Comparison of ENCODE assay signal across 1 cellular context in genomic region chr5:133088064-133088463, GRCh38.
TF ChIP-seq lines count a peak whose summit lies in the region.

No MANE protein-coding gene starts in this region.

TF ChIP-seq in HEK293, 187 proteins besides CTCF, POLR2A, EP300 and RAD21 (continued from another document):
- no peak for TF ChIP-seq ZBTB10 (tag by site-specific recombination; IDR thresholded peaks at IDR 0.05)
- no peak for TF ChIP-seq ZNF449 (tag by site-specific recombination; IDR thresholded peaks at IDR 0.05)
- no peak for TF ChIP-seq ZNF776 (tag by site-specific recombination; IDR thresholded peaks at IDR 0.05; ENCODE audit: borderline replicate concordance)
- no peak for TF ChIP-seq ZNF830 (tag by site-specific recombination; IDR thresholded peaks at IDR 0.05; ENCODE audit: low read depth)
- no peak for TF ChIP-seq ZNF621 (tag by site-specific recombination; IDR thresholded peaks at IDR 0.05)
- TF ChIP-seq ZNF146 (tag by site-specific recombination; IDR thresholded peaks at IDR 0.05) = no peak
- no peak for TF ChIP-seq ZNF785 (tag by site-specific recombination; IDR thresholded peaks at IDR 0.05)
- TF ChIP-seq EGR2 (tag by site-specific recombination; IDR thresholded peaks at IDR 0.05; ENCODE audit: low read depth) = peak; percentile 82
- no peak for TF ChIP-seq AEBP2 (tag by site-specific recombination; IDR thresholded peaks at IDR 0.05; ENCODE audit: borderline replicate concordance)
- peak; percentile 79 for TF ChIP-seq ZFHX2 (tag by site-specific recombination; conservative IDR thresholded peaks at IDR 0.05)
- TF ChIP-seq SALL2 (tag by site-specific recombination; IDR thresholded peaks at IDR 0.05; ENCODE audit: borderline replicate concordance) = no peak
- no peak for TF ChIP-seq SP7 (tag by site-specific recombination; IDR thresholded peaks at IDR 0.05)
- no peak for TF ChIP-seq TRIM28 (IDR thresholded peaks at IDR 0.05; ENCODE audit: borderline replicate concordance, low read length)
